17 cellular contexts compared by ENCODE assay signal in the genomic region with DNA sequence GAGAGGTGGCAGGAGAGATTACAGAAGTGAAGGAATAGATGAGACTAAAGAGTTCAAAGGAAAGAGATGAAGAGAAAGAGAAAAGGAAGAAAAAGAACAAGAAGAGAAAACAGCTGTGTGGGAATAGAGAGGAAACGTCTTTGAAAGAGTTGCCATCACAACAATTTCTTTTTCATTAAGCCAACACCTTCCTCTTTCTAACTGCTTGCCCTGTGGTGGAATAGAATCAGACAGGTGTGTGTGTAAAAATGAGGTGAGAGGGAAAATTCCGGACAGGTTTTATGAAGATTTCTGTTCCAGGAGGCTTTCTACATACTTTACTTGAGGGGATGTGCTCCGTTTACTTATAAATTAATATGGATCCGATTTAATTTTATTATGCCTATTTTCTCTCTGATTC. TPM values are rescaled to one million over a fixed set of nuclear protein-coding genes. Genes with fewer than 3 reads are reported as not detected.
A peak's percentile ranks its signal among the peaks of the same experiment; 100 is the strongest.
DNase-seq lines count a peak whose midpoint lies in the region; ATAC-seq, FAIRE-seq and TF ChIP-seq lines count a peak whose summit lies in the region.
"Had no signal": no experiment of that assay in that cellular context is flagged by ENCODE, and none has a peak within 500 bp of the region (broad histone marks: within the 10 kb centered on the region; RNA-seq: fewer than 3 reads in every experiment).

No MANE protein-coding gene starts in this region.

- H2AFZ ChIP-seq in Loucy (ENCODE audit: low read length) (no peak overlapping the region), neural progenitor cell (replicated peaks) (no peak overlapping the region)
- H2AFZ ChIP-seq: PC-9 had no signal

- intact Hi-C loops in kidney (cut with DNase I): no loop called here

- H3K36me3 Mint-ChIP-seq in stimulated activated naive CD8-positive, alpha-beta T cell treated with anti-CD3 and anti-CD28 coated beads, Interleukin-15, Interleukin-2, amounts not matched to agents 100 ng/mL and 50 ng/mL, for 24 hours (ENCODE audit: low read depth): no peaks in the 10 kb centered on the region
- H3K36me3 Mint-ChIP-seq in effector memory CD8-positive, alpha-beta T cell (ENCODE audit: insufficient read depth): peaks cover 9% of the 10 kb centered on the region
- no peaks in the 10 kb centered on the region for H3K36me3 Mint-ChIP-seq in neural progenitor cell

- TF ChIP-seq CTCF in Loucy (conservative IDR thresholded peaks at IDR 0.05; ENCODE audit: low read length): no peak
- no peak for TF ChIP-seq CTCF in kidney (IDR thresholded peaks at IDR 0.05; ENCODE audit: borderline replicate concordance, extremely low read depth, insufficient read depth)
- TF ChIP-seq CTCF in neural progenitor cell (IDR thresholded peaks at IDR 0.05): no peak

- no peaks in the 10 kb centered on the region for H3K79me2 ChIP-seq in Loucy (ENCODE audit: insufficient read depth, low read length)
- no peaks in the 10 kb centered on the region for H3K79me2 ChIP-seq in neural progenitor cell (ENCODE audit: low read depth)

- H3F3A ChIP-seq in Loucy (ENCODE audit: low read depth): no peaks in the 10 kb centered on the region
- no peaks in the 10 kb centered on the region for H3F3A ChIP-seq in neural progenitor cell (ENCODE audit: low read depth)

- H3K9me2 ChIP-seq in Loucy (replicated peaks; ENCODE audit: low read depth, low read length): no peaks in the 10 kb centered on the region

- H4K20me1 ChIP-seq in Loucy (ENCODE audit: insufficient read depth, low read length, poor library complexity, severe bottlenecking) (no peaks in the 10 kb centered on the region), neural progenitor cell (ENCODE audit: low read depth) (no peaks in the 10 kb centered on the region)

- H3K4me2 ChIP-seq in Loucy (ENCODE audit: low read depth, low read length, poor library complexity, severe bottlenecking) (peak overlapping the region; percentile 90), neural progenitor cell (no peak overlapping the region)
- H3K4me2 ChIP-seq: PC-9 had no signal

- no peak for DNase-seq in stimulated activated naive CD8-positive, alpha-beta T cell treated with anti-CD3 and anti-CD28 coated beads, Interleukin-15, Interleukin-2, amounts not matched to agents 100 U/mL and 50 U/mL, for 24 hours
- DNase-seq in effector memory CD8-positive, alpha-beta T cell: no peak
- DNase-seq in kidney: no peak
- no peak for DNase-seq in neural progenitor cell (ENCODE audit: low spot score)
- no peak for DNase-seq in H4 (ENCODE audit: low spot score)
- DNase-seq: activated CD8-positive, alpha-beta memory T cell treated with anti-CD3 and anti-CD28 coated beads, Interleukin-2, amount 50 U/mL, for 48 hours; activated naive CD4-positive, alpha-beta T cell treated with anti-CD3 and anti-CD28 coated beads, Interleukin-2, amount 50 U/mL, for 16 hours; H7; left ventricle myocardium superior; NCI-H1436; PC-9; T1000 had no signal

- H3K9ac ChIP-seq in Loucy (ENCODE audit: low read depth, low read length, poor library complexity, severe bottlenecking) (peak overlapping the region; percentile 69), kidney (ENCODE audit: low read length in 2 of 2) (no peak overlapping the region), neural progenitor cell (no peak overlapping the region)

- no peak for ATAC-seq in stimulated activated naive CD8-positive, alpha-beta T cell treated with anti-CD3 and anti-CD28 coated beads, Interleukin-15, Interleukin-2, amounts not matched to agents 100 U/mL and 50 U/mL, for 24 hours
- ATAC-seq in effector memory CD8-positive, alpha-beta T cell (replicated peaks): no peak

- H3K4me1 ChIP-seq in Loucy (ENCODE audit: insufficient read depth, low read length, poor library complexity, severe bottlenecking): peaks cover 54% of the 10 kb centered on the region
- H3K4me1 ChIP-seq in kidney (ENCODE audit: control insufficient read depth in 1 of 2, insufficient read depth in 1 of 2, low read depth in 1 of 2, low read length in 2 of 2): no peaks in the 10 kb centered on the region
- H3K4me1 ChIP-seq in neural progenitor cell: no peaks in the 10 kb centered on the region
- H3K4me1 ChIP-seq: right atrium auricular region, SJCRH30 had no signal

- H3K9me3 ChIP-seq in Loucy (ENCODE audit: insufficient read depth, low read depth, low read length) (no peaks in the 10 kb centered on the region), kidney (ENCODE audit: control insufficient read depth in 1 of 2, low read length in 2 of 2) (no peaks in the 10 kb centered on the region), neural progenitor cell (ENCODE audit: low read depth) (no peaks in the 10 kb centered on the region)
- H3K9me3 ChIP-seq: right atrium auricular region, SJCRH30 had no signal

- no peak for FAIRE-seq in kidney (lab: Jason Lieb, UNC)
- FAIRE-seq: G401.6 had no signal

- H3K27me3 ChIP-seq in Loucy (ENCODE audit: insufficient read depth, low read length, poor library complexity, severe bottlenecking) (no peaks in the 10 kb centered on the region), neural progenitor cell (no peaks in the 10 kb centered on the region)
- H3K27me3 ChIP-seq: right atrium auricular region, SJCRH30 had no signal

- H3K36me3 ChIP-seq in Loucy (ENCODE audit: insufficient read depth, low read length) (no peaks in the 10 kb centered on the region), kidney (ENCODE audit: control insufficient read depth in 1 of 2, insufficient read depth in 2 of 2, low read length in 2 of 2) (no peaks in the 10 kb centered on the region), neural progenitor cell (no peaks in the 10 kb centered on the region)
- H3K36me3 ChIP-seq: right atrium auricular region, SJCRH30 had no signal

- no peaks in the 10 kb centered on the region for H3K9me3 Mint-ChIP-seq in stimulated activated naive CD8-positive, alpha-beta T cell treated with anti-CD3 and anti-CD28 coated beads, Interleukin-15, Interleukin-2, amounts not matched to agents 100 ng/mL and 50 ng/mL, for 24 hours
- no peaks in the 10 kb centered on the region for H3K9me3 Mint-ChIP-seq in effector memory CD8-positive, alpha-beta T cell
- no peaks in the 10 kb centered on the region for H3K9me3 Mint-ChIP-seq in neural progenitor cell

- H3K4me3 Mint-ChIP-seq in stimulated activated naive CD8-positive, alpha-beta T cell treated with anti-CD3 and anti-CD28 coated beads, Interleukin-15, Interleukin-2, amounts not matched to agents 100 ng/mL and 50 ng/mL, for 24 hours: peak overlapping the region; percentile 27
- H3K4me3 Mint-ChIP-seq in effector memory CD8-positive, alpha-beta T cell: peak overlapping the region; percentile 51 to 62
- H3K4me3 Mint-ChIP-seq in neural progenitor cell: no peak overlapping the region

- H3K27me3 Mint-ChIP-seq in stimulated activated naive CD8-positive, alpha-beta T cell treated with anti-CD3 and anti-CD28 coated beads, Interleukin-15, Interleukin-2, amounts not matched to agents 100 ng/mL and 50 ng/mL, for 24 hours: no peaks in the 10 kb centered on the region
- no peaks in the 10 kb centered on the region for H3K27me3 Mint-ChIP-seq in effector memory CD8-positive, alpha-beta T cell
- H3K27me3 Mint-ChIP-seq in neural progenitor cell (ENCODE audit: insufficient read depth, low read depth): peaks cover 2% of the 10 kb centered on the region

- H3K27ac Mint-ChIP-seq in stimulated activated naive CD8-positive, alpha-beta T cell treated with anti-CD3 and anti-CD28 coated beads, Interleukin-15, Interleukin-2, amounts not matched to agents 100 ng/mL and 50 ng/mL, for 24 hours: peak overlapping the region; percentile 3
- H3K27ac Mint-ChIP-seq in effector memory CD8-positive, alpha-beta T cell: peak overlapping the region in 1 of 2 donors; percentile 1
- no peak overlapping the region for H3K27ac Mint-ChIP-seq in neural progenitor cell

- H3K4me1 Mint-ChIP-seq in stimulated activated naive CD8-positive, alpha-beta T cell treated with anti-CD3 and anti-CD28 coated beads, Interleukin-15, Interleukin-2, amounts not matched to agents 100 ng/mL and 50 ng/mL, for 24 hours (ENCODE audit: low read depth): peaks cover 42% of the 10 kb centered on the region
- H3K4me1 Mint-ChIP-seq in effector memory CD8-positive, alpha-beta T cell (ENCODE audit: low read depth in 2 of 2): peaks cover 19 to 41% of the 10 kb centered on the region in 2 donors
- no peaks in the 10 kb centered on the region for H3K4me1 Mint-ChIP-seq in neural progenitor cell

- H3K4me3 ChIP-seq in Loucy (ENCODE audit: low read length, poor library complexity, severe bottlenecking) (peak overlapping the region; percentile 67), kidney (ENCODE audit: low read length in 2 of 2) (no peak overlapping the region), neural progenitor cell (no peak overlapping the region)
- H3K4me3 ChIP-seq: PC-9, right atrium auricular region, SJCRH30 had no signal

- H3K27ac ChIP-seq in kidney (ENCODE audit: low read depth in 2 of 2, low read length in 2 of 2): no peak overlapping the region
- no peak overlapping the region for H3K27ac ChIP-seq in neural progenitor cell
- H3K27ac ChIP-seq: PC-9, right atrium auricular region, SJCRH30 had no signal

RNA-seq across cellular contexts. Expression of a gene that starts 28.8 kb away (rescaled TPM):
- 1.4 TPM for total RNA-seq in kidney
- polyA plus RNA-seq in kidney (ENCODE audit: insufficient read depth, low read depth, low replicate concordance): not detected
- not detected in 2 replicates for total RNA-seq in neural progenitor cell (ENCODE audit: low replicate concordance)
- total RNA-seq in H4 (2014; rRNA removed; shearing (Covaris generic)): not detected in 2 replicates
- total RNA-seq: H7, PC-9, SJCRH30 had no signal
